ENCODE assay signal across 1 cellular context in genomic region chr10:5508161-5508604, GRCh38.
TF ChIP-seq lines count a peak whose summit lies in the region.

No MANE protein-coding gene starts in this region.

TF ChIP-seq in HepG2, 621 proteins besides CTCF, POLR2A, EP300 and RAD21:
- 0 out of 2 replicates have a peak, but pooled peaks have one; percentile 12 for TF ChIP-seq FOXO1 (CRISPR knock-in tag; IDR thresholded peaks at IDR 0.05)
- TF ChIP-seq ZNF430 (CRISPR knock-in tag; IDR thresholded peaks at IDR 0.05), result no peak
- TF ChIP-seq ZFY (CRISPR knock-in tag; IDR thresholded peaks at IDR 0.05), result 0 out of 2 replicates have a peak, but pooled peaks have one; percentile 5
- TF ChIP-seq, protein P1, sequence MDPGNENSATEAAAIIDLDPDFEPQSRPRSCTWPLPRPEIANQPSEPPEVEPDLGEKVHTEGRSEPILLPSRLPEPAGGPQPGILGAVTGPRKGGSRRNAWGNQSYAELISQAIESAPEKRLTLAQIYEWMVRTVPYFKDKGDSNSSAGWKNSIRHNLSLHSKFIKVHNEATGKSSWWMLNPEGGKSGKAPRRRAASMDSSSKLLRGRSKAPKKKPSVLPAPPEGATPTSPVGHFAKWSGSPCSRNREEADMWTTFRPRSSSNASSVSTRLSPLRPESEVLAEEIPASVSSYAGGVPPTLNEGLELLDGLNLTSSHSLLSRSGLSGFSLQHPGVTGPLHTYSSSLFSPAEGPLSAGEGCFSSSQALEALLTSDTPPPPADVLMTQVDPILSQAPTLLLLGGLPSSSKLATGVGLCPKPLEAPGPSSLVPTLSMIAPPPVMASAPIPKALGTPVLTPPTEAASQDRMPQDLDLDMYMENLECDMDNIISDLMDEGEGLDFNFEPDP (CRISPR knock-in tag; conservative IDR thresholded peaks at IDR 0.05), result 0 out of 2 replicates have a peak, but pooled peaks have one; percentile 39
- TF ChIP-seq, protein P2, sequence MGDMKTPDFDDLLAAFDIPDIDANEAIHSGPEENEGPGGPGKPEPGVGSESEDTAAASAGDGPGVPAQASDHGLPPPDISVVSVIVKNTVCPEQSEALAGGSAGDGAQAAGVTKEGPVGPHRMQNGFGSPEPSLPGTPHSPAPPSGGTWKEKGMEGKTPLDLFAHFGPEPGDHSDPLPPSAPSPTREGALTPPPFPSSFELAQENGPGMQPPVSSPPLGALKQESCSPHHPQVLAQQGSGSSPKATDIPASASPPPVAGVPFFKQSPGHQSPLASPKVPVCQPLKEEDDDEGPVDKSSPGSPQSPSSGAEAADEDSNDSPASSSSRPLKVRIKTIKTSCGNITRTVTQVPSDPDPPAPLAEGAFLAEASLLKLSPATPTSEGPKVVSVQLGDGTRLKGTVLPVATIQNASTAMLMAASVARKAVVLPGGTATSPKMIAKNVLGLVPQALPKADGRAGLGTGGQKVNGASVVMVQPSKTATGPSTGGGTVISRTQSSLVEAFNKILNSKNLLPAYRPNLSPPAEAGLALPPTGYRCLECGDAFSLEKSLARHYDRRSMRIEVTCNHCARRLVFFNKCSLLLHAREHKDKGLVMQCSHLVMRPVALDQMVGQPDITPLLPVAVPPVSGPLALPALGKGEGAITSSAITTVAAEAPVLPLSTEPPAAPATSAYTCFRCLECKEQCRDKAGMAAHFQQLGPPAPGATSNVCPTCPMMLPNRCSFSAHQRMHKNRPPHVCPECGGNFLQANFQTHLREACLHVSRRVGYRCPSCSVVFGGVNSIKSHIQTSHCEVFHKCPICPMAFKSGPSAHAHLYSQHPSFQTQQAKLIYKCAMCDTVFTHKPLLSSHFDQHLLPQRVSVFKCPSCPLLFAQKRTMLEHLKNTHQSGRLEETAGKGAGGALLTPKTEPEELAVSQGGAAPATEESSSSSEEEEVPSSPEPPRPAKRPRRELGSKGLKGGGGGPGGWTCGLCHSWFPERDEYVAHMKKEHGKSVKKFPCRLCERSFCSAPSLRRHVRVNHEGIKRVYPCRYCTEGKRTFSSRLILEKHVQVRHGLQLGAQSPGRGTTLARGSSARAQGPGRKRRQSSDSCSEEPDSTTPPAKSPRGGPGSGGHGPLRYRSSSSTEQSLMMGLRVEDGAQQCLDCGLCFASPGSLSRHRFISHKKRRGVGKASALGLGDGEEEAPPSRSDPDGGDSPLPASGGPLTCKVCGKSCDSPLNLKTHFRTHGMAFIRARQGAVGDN (CRISPR knock-in tag; IDR thresholded peaks at IDR 0.05), result peak; percentile 45
- no peak for TF ChIP-seq ATF7 (IDR thresholded peaks at IDR 0.05)
- no peak for TF ChIP-seq ATF7 (CRISPR knock-in tag; IDR thresholded peaks at IDR 0.05)
